ENCODE assay signal across 1 cellular context in the genomic region with DNA sequence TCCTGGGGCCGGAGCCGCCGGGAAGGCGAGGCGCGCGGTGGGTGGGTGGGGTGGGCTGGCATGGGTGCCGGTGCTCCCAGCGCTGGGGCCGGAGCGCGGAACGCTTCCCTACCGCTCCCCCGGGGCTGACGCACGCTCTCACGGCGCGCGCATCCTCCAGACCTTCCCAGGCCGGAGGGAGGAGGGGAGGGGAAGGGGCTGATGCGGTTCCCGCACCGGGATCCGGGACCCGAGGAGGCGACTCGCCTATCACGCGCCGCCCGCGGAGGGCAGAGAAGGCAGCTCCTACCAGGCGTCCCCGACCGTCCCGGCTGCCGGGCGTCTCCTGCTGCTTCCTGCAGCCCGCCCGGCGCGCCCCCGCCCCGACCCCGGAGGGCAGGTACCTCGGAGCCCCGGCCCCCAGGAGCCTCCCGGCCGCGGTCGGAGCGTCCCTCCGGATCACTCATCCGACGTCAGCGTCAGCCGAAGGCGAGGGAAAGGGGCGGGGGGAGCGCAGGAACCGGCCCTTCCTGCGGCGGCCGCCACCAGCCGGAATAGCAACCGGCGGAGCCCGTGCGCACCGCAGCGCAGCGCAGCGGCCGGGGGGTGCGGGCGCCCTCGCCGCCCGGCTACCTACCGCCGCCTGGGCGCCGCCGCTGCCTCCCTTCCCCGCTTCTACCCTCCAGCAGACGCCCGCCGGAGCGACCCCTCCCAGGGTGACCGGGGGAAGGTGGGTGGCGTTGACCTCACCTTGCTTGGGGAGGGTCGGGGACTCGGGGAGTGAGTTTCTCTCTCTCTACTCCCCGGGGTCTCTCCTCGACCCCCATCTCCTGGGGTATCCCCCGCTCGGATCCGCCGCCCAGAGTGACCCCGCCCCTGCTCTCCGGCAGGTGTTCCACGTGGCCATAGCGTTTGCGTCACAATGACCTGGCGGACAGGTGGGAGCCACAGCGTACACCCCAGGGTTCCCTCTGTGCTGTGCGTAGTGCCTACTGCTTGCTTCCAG.
TF ChIP-seq lines count a peak whose summit lies in the region.

A gene (minus strand): TSS at position 457 of the 985 bp plus-strand sequence. CDS start 26,241 bp downstream, outside the sequence.

TF ChIP-seq in K562, 482 proteins besides CTCF, POLR2A, EP300 and RAD21 (continued from another document and continues in another):
- TF ChIP-seq, protein P1, sequence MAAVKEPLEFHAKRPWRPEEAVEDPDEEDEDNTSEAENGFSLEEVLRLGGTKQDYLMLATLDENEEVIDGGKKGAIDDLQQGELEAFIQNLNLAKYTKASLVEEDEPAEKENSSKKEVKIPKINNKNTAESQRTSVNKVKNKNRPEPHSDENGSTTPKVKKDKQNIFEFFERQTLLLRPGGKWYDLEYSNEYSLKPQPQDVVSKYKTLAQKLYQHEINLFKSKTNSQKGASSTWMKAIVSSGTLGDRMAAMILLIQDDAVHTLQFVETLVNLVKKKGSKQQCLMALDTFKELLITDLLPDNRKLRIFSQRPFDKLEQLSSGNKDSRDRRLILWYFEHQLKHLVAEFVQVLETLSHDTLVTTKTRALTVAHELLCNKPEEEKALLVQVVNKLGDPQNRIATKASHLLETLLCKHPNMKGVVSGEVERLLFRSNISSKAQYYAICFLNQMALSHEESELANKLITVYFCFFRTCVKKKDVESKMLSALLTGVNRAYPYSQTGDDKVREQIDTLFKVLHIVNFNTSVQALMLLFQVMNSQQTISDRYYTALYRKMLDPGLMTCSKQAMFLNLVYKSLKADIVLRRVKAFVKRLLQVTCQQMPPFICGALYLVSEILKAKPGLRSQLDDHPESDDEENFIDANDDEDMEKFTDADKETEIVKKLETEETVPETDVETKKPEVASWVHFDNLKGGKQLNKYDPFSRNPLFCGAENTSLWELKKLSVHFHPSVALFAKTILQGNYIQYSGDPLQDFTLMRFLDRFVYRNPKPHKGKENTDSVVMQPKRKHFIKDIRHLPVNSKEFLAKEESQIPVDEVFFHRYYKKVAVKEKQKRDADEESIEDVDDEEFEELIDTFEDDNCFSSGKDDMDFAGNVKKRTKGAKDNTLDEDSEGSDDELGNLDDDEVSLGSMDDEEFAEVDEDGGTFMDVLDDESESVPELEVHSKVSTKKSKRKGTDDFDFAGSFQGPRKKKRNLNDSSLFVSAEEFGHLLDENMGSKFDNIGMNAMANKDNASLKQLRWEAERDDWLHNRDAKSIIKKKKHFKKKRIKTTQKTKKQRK (IDR thresholded peaks at IDR 0.05; ENCODE audit: borderline replicate concordance, low read depth, low read length) = no peak
- TF ChIP-seq HNRNPL (IDR thresholded peaks at IDR 0.05; ENCODE audit: low read depth, low read length) (no peak), ZNF586 (CRISPR knock-in tag; conservative IDR thresholded peaks at IDR 0.05) (no peak), NFRKB (IDR thresholded peaks at IDR 0.05; ENCODE audit: low read depth) (peak; percentile 37; the same call in 1 of the 2 replicates), NCOA2 (IDR thresholded peaks at IDR 0.05; ENCODE audit: partially characterized antibody in 2 of 2) (no peak), BCOR (IDR thresholded peaks at IDR 0.05) (no peak; the same call in 1 of the 2 replicates), MYNN (IDR thresholded peaks at IDR 0.05) (no peak), MYNN (CRISPR knock-in tag; IDR thresholded peaks at IDR 0.05) (no peak), NEUROD1 (IDR thresholded peaks at IDR 0.05; ENCODE audit: borderline replicate concordance, low read depth, low read length, partially characterized antibody) (no peak), ZNF668 (CRISPR knock-in tag; IDR thresholded peaks at IDR 0.05) (no peak), RUNX1 (IDR thresholded peaks at IDR 0.05; ENCODE audit: low read depth) (no peak), HCFC1 (IDR thresholded peaks at IDR 0.05; ENCODE audit: low read depth, low read length) (peak; percentile 21; the same call in 1 of the 2 replicates), SAFB (IDR thresholded peaks at IDR 0.05; ENCODE audit: borderline replicate concordance, low read depth, low read length) (no peak), HNRNPLL (IDR thresholded peaks at IDR 0.05; ENCODE audit: low read depth, low read length, poor library complexity, severe bottlenecking) (peak; percentile 99), CHD2 (IDR thresholded peaks at IDR 0.05; ENCODE audit: low read depth, low read length) (no peak), ZNF316 (IDR thresholded peaks at IDR 0.05) (no peak), ZBED1 (IDR thresholded peaks at IDR 0.05) (no peak), ZNF431 (CRISPR knock-in tag; IDR thresholded peaks at IDR 0.05) (no peak), SIN3B (IDR thresholded peaks at IDR 0.05; ENCODE audit: low read depth) (peak; percentile 39; the same call in 1 of the 2 replicates), ZNF282 (CRISPR knock-in tag; IDR thresholded peaks at IDR 0.05) (no peak), SIRT6 (IDR thresholded peaks at IDR 0.05; ENCODE audit: low read depth, low read length) (no peak), TCF7 (IDR thresholded peaks at IDR 0.05; ENCODE audit: borderline replicate concordance) (no peak), ZNF507 (tag; conservative IDR thresholded peaks at IDR 0.05) (no peak), ZBTB7A (IDR thresholded peaks at IDR 0.05; ENCODE audit: borderline replicate concordance, control insufficient read depth, low read depth, low read length) (peak; percentile 65; the same call in 1 of the 2 replicates), ELF1 (tag; IDR thresholded peaks at IDR 0.05) (no peak), PTRF (tag; IDR thresholded peaks at IDR 0.05) (no peak), NFYB (IDR thresholded peaks at IDR 0.05; ENCODE audit: extremely low read depth, insufficient read length) (no peak), ELF2 (CRISPR knock-in tag; IDR thresholded peaks at IDR 0.05) (no peak), CBFA2T2 (conservative IDR thresholded peaks at IDR 0.05) (no peak), ZNF780A (CRISPR knock-in tag; IDR thresholded peaks at IDR 0.05) (no peak)
- TF ChIP-seq, protein P2, sequence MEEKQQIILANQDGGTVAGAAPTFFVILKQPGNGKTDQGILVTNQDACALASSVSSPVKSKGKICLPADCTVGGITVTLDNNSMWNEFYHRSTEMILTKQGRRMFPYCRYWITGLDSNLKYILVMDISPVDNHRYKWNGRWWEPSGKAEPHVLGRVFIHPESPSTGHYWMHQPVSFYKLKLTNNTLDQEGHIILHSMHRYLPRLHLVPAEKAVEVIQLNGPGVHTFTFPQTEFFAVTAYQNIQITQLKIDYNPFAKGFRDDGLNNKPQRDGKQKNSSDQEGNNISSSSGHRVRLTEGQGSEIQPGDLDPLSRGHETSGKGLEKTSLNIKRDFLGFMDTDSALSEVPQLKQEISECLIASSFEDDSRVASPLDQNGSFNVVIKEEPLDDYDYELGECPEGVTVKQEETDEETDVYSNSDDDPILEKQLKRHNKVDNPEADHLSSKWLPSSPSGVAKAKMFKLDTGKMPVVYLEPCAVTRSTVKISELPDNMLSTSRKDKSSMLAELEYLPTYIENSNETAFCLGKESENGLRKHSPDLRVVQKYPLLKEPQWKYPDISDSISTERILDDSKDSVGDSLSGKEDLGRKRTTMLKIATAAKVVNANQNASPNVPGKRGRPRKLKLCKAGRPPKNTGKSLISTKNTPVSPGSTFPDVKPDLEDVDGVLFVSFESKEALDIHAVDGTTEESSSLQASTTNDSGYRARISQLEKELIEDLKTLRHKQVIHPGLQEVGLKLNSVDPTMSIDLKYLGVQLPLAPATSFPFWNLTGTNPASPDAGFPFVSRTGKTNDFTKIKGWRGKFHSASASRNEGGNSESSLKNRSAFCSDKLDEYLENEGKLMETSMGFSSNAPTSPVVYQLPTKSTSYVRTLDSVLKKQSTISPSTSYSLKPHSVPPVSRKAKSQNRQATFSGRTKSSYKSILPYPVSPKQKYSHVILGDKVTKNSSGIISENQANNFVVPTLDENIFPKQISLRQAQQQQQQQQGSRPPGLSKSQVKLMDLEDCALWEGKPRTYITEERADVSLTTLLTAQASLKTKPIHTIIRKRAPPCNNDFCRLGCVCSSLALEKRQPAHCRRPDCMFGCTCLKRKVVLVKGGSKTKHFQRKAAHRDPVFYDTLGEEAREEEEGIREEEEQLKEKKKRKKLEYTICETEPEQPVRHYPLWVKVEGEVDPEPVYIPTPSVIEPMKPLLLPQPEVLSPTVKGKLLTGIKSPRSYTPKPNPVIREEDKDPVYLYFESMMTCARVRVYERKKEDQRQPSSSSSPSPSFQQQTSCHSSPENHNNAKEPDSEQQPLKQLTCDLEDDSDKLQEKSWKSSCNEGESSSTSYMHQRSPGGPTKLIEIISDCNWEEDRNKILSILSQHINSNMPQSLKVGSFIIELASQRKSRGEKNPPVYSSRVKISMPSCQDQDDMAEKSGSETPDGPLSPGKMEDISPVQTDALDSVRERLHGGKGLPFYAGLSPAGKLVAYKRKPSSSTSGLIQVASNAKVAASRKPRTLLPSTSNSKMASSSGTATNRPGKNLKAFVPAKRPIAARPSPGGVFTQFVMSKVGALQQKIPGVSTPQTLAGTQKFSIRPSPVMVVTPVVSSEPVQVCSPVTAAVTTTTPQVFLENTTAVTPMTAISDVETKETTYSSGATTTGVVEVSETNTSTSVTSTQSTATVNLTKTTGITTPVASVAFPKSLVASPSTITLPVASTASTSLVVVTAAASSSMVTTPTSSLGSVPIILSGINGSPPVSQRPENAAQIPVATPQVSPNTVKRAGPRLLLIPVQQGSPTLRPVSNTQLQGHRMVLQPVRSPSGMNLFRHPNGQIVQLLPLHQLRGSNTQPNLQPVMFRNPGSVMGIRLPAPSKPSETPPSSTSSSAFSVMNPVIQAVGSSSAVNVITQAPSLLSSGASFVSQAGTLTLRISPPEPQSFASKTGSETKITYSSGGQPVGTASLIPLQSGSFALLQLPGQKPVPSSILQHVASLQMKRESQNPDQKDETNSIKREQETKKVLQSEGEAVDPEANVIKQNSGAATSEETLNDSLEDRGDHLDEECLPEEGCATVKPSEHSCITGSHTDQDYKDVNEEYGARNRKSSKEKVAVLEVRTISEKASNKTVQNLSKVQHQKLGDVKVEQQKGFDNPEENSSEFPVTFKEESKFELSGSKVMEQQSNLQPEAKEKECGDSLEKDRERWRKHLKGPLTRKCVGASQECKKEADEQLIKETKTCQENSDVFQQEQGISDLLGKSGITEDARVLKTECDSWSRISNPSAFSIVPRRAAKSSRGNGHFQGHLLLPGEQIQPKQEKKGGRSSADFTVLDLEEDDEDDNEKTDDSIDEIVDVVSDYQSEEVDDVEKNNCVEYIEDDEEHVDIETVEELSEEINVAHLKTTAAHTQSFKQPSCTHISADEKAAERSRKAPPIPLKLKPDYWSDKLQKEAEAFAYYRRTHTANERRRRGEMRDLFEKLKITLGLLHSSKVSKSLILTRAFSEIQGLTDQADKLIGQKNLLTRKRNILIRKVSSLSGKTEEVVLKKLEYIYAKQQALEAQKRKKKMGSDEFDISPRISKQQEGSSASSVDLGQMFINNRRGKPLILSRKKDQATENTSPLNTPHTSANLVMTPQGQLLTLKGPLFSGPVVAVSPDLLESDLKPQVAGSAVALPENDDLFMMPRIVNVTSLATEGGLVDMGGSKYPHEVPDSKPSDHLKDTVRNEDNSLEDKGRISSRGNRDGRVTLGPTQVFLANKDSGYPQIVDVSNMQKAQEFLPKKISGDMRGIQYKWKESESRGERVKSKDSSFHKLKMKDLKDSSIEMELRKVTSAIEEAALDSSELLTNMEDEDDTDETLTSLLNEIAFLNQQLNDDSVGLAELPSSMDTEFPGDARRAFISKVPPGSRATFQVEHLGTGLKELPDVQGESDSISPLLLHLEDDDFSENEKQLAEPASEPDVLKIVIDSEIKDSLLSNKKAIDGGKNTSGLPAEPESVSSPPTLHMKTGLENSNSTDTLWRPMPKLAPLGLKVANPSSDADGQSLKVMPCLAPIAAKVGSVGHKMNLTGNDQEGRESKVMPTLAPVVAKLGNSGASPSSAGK (IDR thresholded peaks at IDR 0.05) = peak; percentile 78
- TF ChIP-seq, protein P3, sequence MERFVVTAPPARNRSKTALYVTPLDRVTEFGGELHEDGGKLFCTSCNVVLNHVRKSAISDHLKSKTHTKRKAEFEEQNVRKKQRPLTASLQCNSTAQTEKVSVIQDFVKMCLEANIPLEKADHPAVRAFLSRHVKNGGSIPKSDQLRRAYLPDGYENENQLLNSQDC (CRISPR knock-in tag; IDR thresholded peaks at IDR 0.05) = no peak
- TF ChIP-seq, protein P4, sequence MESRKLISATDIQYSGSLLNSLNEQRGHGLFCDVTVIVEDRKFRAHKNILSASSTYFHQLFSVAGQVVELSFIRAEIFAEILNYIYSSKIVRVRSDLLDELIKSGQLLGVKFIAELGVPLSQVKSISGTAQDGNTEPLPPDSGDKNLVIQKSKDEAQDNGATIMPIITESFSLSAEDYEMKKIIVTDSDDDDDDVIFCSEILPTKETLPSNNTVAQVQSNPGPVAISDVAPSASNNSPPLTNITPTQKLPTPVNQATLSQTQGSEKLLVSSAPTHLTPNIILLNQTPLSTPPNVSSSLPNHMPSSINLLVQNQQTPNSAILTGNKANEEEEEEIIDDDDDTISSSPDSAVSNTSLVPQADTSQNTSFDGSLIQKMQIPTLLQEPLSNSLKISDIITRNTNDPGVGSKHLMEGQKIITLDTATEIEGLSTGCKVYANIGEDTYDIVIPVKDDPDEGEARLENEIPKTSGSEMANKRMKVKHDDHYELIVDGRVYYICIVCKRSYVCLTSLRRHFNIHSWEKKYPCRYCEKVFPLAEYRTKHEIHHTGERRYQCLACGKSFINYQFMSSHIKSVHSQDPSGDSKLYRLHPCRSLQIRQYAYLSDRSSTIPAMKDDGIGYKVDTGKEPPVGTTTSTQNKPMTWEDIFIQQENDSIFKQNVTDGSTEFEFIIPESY (CRISPR knock-in tag; IDR thresholded peaks at IDR 0.05) = 0 out of 2 replicates have a peak, but pooled peaks have one; percentile 29
- TF ChIP-seq, protein P5, sequence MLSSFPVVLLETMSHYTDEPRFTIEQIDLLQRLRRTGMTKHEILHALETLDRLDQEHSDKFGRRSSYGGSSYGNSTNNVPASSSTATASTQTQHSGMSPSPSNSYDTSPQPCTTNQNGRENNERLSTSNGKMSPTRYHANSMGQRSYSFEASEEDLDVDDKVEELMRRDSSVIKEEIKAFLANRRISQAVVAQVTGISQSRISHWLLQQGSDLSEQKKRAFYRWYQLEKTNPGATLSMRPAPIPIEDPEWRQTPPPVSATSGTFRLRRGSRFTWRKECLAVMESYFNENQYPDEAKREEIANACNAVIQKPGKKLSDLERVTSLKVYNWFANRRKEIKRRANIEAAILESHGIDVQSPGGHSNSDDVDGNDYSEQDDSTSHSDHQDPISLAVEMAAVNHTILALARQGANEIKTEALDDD (IDR thresholded peaks at IDR 0.05) = no peak
- TF ChIP-seq, protein P6, sequence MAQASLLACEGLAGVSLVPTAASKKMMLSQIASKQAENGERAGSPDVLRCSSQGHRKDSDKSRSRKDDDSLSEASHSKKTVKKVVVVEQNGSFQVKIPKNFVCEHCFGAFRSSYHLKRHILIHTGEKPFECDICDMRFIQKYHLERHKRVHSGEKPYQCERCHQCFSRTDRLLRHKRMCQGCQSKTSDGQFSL (CRISPR knock-in tag; IDR thresholded peaks at IDR 0.05) = peak; percentile 79; the same call in 1 of the 2 replicates
- TF ChIP-seq, protein P6 (tag; IDR thresholded peaks at IDR 0.05) = peak in 1 of 2 experiments; percentile 69; a peak in 1 of 4 replicates
- TF ChIP-seq, protein P7, sequence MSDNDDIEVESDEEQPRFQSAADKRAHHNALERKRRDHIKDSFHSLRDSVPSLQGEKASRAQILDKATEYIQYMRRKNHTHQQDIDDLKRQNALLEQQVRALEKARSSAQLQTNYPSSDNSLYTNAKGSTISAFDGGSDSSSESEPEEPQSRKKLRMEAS (CRISPR knock-in tag; IDR thresholded peaks at IDR 0.05) = peak; percentile 88
